8 cellular contexts compared by ENCODE assay signal in the genomic region with DNA sequence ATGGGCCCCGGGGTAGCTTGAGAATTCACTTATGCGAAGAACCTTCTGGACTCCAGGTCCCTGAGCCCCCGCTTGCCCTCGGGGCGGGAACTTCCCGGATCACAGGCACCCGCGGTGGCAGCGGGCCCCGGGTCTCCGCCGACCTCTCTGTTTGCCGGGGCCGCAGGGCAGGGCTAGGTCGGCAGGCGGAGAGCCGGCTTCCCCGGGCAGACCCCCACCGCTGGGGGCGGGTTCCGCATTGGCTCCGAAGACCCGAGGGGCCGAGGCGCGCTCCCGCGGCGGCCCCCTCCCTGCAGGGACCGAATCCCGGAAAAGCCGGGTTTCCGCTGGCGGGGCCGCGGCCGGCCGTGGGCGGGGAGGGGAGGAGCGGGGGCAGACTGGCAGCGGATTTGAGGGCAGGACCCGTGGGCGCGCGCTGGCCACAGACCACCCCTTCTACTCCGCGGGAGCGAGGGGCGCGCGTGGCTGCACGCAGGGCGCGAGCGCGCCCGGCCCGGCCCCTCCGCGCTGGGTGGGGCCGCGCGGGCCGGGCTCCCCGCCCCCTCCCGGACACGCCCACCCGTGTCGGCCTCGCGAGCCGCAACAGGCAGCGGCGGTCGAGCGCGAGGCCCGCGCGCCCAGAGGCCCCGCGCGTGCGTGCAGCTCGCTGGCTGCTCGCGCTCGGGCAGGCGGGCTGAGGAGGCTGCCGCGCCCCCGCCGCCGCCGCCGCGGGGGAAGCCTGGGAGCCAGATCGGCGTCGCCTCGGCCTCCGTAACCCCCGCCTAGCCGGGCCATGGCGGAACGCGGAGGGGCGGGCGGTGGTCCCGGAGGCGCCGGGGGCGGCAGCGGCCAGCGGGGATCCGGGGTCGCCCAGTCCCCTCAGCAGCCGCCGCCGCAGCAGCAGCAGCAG. TPM values are rescaled to one million over a fixed set of nuclear protein-coding genes. Genes with fewer than 3 reads are reported as not detected.
DNase-seq lines count a peak whose midpoint lies in the region; ATAC-seq and TF ChIP-seq lines count a peak whose summit lies in the region.

A gene (plus strand): TSS at position 558 of the 889 bp plus-strand sequence. CDS start 215 bp downstream, at position 773.

- H3K36me3 ChIP-seq in ovary (no peaks in the 10 kb centered on the region), tibial nerve (peaks cover 3 to 54% (median 9%) of the 10 kb centered on the region in 3 donors)

- TF ChIP-seq EP300 in ovary (IDR thresholded peaks at IDR 0.05) (no peak), tibial nerve (IDR thresholded peaks at IDR 0.05) (peak in 1 of 2 donors; percentile 43)

- DNase-seq in AG20443 (ENCODE audit: low spot score) (peak; percentile 97), HL-60 (ENCODE audit: low read depth in 1 of 2, low spot score in 1 of 2) (peak; percentile 34 to 47), T follicular helper cell (ENCODE audit: low read depth) (peak; percentile 69), Right ventricle myocardium inferior (ENCODE audit: missing footprints) (peak; percentile 92), ovary (peak; percentile 70 to 86 (median 81)), tibial nerve (ENCODE audit: low spot score in 2 of 2) (peak; percentile 45 to 58)
- DNase-seq in activated naive CD8-positive, alpha-beta T cell treated with anti-CD3 and anti-CD28 coated beads, Interleukin-2, amount 50 U/mL, for 16 hours (ENCODE audit: low read depth, low spot score), result peak; percentile 32

- no peaks in the 10 kb centered on the region for H3K27me3 ChIP-seq in HL-60 (ENCODE audit: insufficient read depth, poor library complexity, severe bottlenecking)
- no peaks in the 10 kb centered on the region for H3K27me3 ChIP-seq in ovary
- no peaks in the 10 kb centered on the region for H3K27me3 ChIP-seq in tibial nerve

- no peaks in the 10 kb centered on the region for H3K9me3 ChIP-seq in ovary
- H3K9me3 ChIP-seq in tibial nerve, result no peaks in the 10 kb centered on the region

- ATAC-seq in GM19043 (IDR thresholded peaks at IDR 0.05; ENCODE audit: low read depth, unreplicated experiment) (peak; percentile 45), Right ventricle myocardium inferior (peak; percentile 89)

- TF ChIP-seq CTCF in HL-60 (IDR thresholded peaks at IDR 0.05; ENCODE audit: insufficient read depth, low read length), result no peak
- TF ChIP-seq CTCF in ovary (IDR thresholded peaks at IDR 0.05), result peak in 2 of 3 donors; percentile 32 to 43
- TF ChIP-seq CTCF in tibial nerve (IDR thresholded peaks at IDR 0.05), result peak in 3 of 5 experiments; percentile 1 to 53 (median 51)

- 0 to 1% (median 1%) methylated on average over 40 to 120 of the region's 120 CpGs for WGBS in ovary, 3 donors
- WGBS in tibial nerve, 2 donors, result 1% methylated on average over 7 to 57 of the region's 120 CpGs

- peaks cover 12% of the 10 kb centered on the region for H3K4me1 ChIP-seq in ovary (ENCODE audit: insufficient read depth)
- peaks cover 0 to 43% (median 19%) of the 10 kb centered on the region in 4 donors for H3K4me1 ChIP-seq in tibial nerve

- intact Hi-C loops in Right ventricle myocardium inferior (cut with DNase I) (loop anchor here (5.0 kb wide), 1 partner anchor 57 kb away; no protein-coding TSS in a partner anchor), ovary (cut with DNase I) (loop anchor here in 1 of 4 donors (10.0 kb wide), 1 partner anchor 1785 kb away; a partner anchor contains a TSS)

- TF ChIP-seq POLR2A in ovary (IDR thresholded peaks at IDR 0.05) (peak; percentile 28), tibial nerve (IDR thresholded peaks at IDR 0.05) (peak; percentile 14 to 65)

- H3K27ac ChIP-seq in HL-60 (replicated peaks) (peak within 1 kb of the TSS; percentile 27), ovary (peak within 1 kb of the TSS; percentile 85 to 86), tibial nerve (peak within 1 kb of the TSS; percentile 86 to 97 (median 94))

- H3K4me3 ChIP-seq in HL-60 (replicated peaks; ENCODE audit: insufficient read depth, low read length) (peak within 1 kb of the TSS; percentile 62), ovary (peak within 1 kb of the TSS; percentile 58), tibial nerve (peak within 1 kb of the TSS; percentile 75 to 96 (median 87))

RNA-seq across cellular contexts. Expression of the gene that starts here (rescaled TPM):
- 50.7 TPM for total RNA-seq in Right ventricle myocardium inferior
- 10 to 100 TPM; 22.4 to 83.9 (median 73.9) TPM for total RNA-seq in ovary
- 10 to 100 TPM; 31.3 to 92.9 TPM for polyA plus RNA-seq in ovary
- 10 to 100 TPM; 32.0 to 62.7 (median 51.8) TPM for total RNA-seq in tibial nerve

Comparison
In these comparisons a context has a peak if more than half of its experiments do, and no peak if none do; other contexts are left out.
1. Peak in every context shown above with its lines: DNase-seq, ATAC-seq, H3K4me3 ChIP-seq and H3K27ac ChIP-seq.
2. DNase-seq: peak in every context shown above with its lines; median percentile 97 in AG20443; 92 in Right ventricle myocardium inferior; 81 in ovary; 69 in T follicular helper cell; 52 in tibial nerve; 40 in HL-60; 32 in activated naive CD8-positive, alpha-beta T cell treated with anti-CD3 and anti-CD28 coated beads, Interleukin-2, amount 50 U/mL, for 16 hours.
3. H3K27ac ChIP-seq: peak in every context shown above with its lines; median percentile 94 in tibial nerve; 86 in ovary; 27 in HL-60.